ENCODE assay signal across 9 cellular contexts in the genomic region with DNA sequence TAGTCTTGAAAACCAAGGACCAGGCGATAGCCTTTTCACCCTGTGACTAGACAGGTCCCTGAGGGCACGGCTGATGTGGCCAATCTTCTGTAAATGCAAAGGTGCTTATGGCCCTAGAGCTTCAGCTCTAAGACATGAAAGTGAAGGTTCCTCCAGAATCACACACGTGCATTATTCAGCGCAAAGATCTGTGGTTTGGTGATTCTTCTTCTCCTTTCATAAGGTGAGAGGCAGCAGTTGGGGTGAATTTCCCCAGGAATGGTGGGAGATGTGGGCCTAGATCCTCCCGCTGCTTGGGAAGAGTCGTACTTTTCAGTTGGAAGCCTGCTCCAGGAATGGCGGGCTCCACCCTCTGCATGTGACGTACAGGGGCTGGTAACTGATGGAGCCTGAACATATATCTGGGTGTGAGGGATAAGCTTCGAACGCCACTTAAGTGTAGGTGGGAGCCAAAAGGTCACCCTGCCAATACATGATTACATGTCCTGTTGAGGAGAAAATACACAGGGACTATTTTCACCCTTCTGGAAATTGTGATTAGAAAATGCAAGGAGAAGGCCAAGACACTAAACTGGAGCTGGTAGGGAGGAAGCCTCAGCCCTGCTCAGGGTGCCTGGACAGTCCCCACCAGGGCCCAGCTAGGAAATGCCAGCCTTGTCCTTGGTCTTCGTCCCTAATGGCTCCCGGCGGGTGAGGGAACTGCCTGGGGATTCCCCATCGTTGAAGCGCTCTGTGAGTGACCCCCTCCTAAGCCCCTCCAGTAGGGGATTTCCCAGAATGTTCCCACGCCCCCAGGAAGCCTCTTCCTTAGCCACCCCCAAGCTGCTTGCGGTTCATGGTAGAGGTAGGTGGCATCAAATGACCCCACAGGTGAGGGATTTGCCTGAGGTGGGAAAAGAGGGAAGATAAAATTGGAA.
DNase-seq lines count a peak whose midpoint lies in the region; ATAC-seq, FAIRE-seq and TF ChIP-seq lines count a peak whose summit lies in the region.
"Had no signal": no experiment of that assay in that cellular context is flagged by ENCODE, and none has a peak within 500 bp of the region (broad histone marks: within the 10 kb centered on the region; RNA-seq: fewer than 3 reads in every experiment).

No MANE protein-coding gene starts in this region.

- ATAC-seq in HG03159 (IDR thresholded peaks at IDR 0.05; ENCODE audit: unreplicated experiment): peak; percentile 47

- no peak for FAIRE-seq in H54 (lab: Jason Lieb, UNC)
- FAIRE-seq in urothelium cell line (lab: Jason Lieb, UNC): no peak

- DNase-seq in activated naive CD4-positive, alpha-beta T cell treated with Interleukin-2 at 50 U/mL for 16 hours: peak; percentile 64
- no peak for DNase-seq in activated naive CD4-positive, alpha-beta T cell (lab: John Stamatoyannopoulos, UW)
- DNase-seq in activated effector memory CD4-positive, alpha-beta T cell treated with Interleukin-2 at 50 U/mL for 16 hours: peak; percentile 20
- DNase-seq in H54 (ENCODE audit: insufficient read length, low spot score): no peak
- no peak for DNase-seq in NCI-H345 (lab: John Stamatoyannopoulos, UW)
- no peak for DNase-seq in SW480 (ENCODE audit: low spot score)
- no peak for DNase-seq in urothelium cell line (ENCODE audit: low spot score)
- DNase-seq: nephron progenitor cell had no signal

- no peak for TF ChIP-seq POLR2A in H54 (IDR thresholded peaks at IDR 0.05; ENCODE audit: low read depth, low read length)

Comparison
In these comparisons a context has a peak if more than half of its experiments do, and no peak if none do; other contexts are left out.
1. DNase-seq: peak in activated naive CD4-positive, alpha-beta T cell treated with Interleukin-2 at 50 U/mL for 16 hours (single experiment) and activated effector memory CD4-positive, alpha-beta T cell treated with Interleukin-2 at 50 U/mL for 16 hours (single experiment); none in activated naive CD4-positive, alpha-beta T cell (0 of 4), H54 (single experiment), NCI-H345 (single experiment), SW480 (single experiment) and urothelium cell line (single experiment).